Comparison of ENCODE assay signal across 33 cellular contexts in the genomic region with DNA sequence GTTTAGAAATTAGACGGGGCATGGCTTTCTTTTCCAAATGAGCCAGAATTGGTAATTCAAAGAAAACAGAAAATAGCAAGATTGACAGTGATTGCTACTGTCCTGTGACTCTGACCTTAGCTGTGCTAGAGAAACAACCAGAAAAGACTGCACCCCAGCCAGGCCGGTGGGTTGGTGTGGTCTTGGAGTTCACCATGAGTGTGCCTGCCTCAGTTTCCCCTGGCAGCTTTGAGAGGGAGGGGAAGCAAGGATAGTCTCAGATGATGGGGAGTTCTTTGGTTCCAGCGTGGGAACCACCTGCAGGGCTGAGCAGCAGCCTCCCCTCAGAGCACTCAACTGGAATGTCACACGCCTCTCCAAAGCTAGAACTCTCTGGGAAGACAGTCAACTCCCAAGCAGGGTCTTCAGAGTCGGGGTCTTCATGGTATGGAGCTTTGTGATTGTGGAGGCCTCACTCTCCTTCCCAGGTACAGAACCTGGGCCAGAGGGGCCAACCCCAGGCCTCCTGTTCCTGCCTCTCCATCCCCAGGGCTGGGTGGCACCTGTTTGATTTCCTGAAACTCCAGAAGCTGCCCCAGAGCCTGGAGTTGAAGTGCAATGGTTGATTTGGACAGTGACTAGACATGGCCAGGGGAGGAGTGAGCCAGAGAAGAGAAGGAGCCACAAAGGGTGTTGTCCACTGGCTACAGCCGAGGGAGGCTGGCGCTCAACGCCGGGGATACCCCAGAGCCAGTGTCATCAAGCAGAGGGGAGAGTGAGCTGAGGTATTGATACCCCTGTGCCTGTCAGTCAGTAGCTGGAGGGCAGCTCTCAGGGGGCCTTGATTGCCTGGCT.
"Had no signal": no experiment of that assay in that cellular context is flagged by ENCODE, and none has a peak within 500 bp of the region (broad histone marks: within the 10 kb centered on the region; RNA-seq: fewer than 3 reads in every experiment).

No MANE protein-coding gene starts in this region.

- H3K36me3 ChIP-seq: adrenal gland, breast epithelium, WERI-Rb-1 had no signal

- H3K27ac ChIP-seq: adrenal gland, body of pancreas, breast epithelium, WERI-Rb-1 had no signal

- H3K4me1 ChIP-seq: adrenal gland, breast epithelium had no signal

- H3K27me3 ChIP-seq: body of pancreas, MG63 had no signal

- H3K4me3 ChIP-seq: adrenal gland, body of pancreas, breast epithelium, MG63 had no signal

- H3K9me3 ChIP-seq: adrenal gland, body of pancreas, MG63 had no signal

- ATAC-seq: activated CD8-positive, alpha-beta memory T cell treated with anti-CD3 and anti-CD28 coated beads, Interleukin-2, amount 10 ng/mL, durations not matched to agents 7 days and 5 days; activated naive CD4-positive, alpha-beta T cell treated with anti-CD3 and anti-CD28 coated beads, Interleukin-2, amount 50 U/mL, for 72 hours; body of pancreas; Panc1 had no signal

- DNase-seq: activated CD4-positive, alpha-beta memory T cell treated with anti-CD3 and anti-CD28 coated beads, Interleukin-2, amount 10 ng/mL, durations not matched to agents 7 days and 5 days; activated CD4-positive, alpha-beta T cell treated with anti-CD3 and anti-CD28 coated beads for 1 hour; activated CD4-positive, alpha-beta T cell treated with anti-CD3 and anti-CD28 coated beads for 48 hours; activated CD4-positive, CD25-positive, alpha-beta regulatory T cell; activated CD8-positive, alpha-beta memory T cell treated with anti-CD3 and anti-CD28 coated beads for 24 hours; activated CD8-positive, alpha-beta memory T cell treated with anti-CD3 and anti-CD28 coated beads, Interleukin-2, amount 10 ng/mL, durations not matched to agents 7 days and 5 days; activated CD8-positive, alpha-beta memory T cell treated with anti-CD3 and anti-CD28 coated beads, Interleukin-2, amount 50 U/mL, for 48 hours; activated gamma-delta T cell; activated naive CD4-positive, alpha-beta T cell treated with anti-CD3 and anti-CD28 coated beads for 36 hours; activated T-cell treated with anti-CD3 and anti-CD28 coated beads, Interleukin-2, amount 50 U/mL, for 48 hours; body of pancreas; caudate nucleus; Kasumi-1; KBM-7; MG63; NCI-H1048; NCI-H1105 treated with DMSO at 0.1 percent for 48 hours; NCI-H1436; NCI-H1694; NCI-H1930; NCI-H2081 treated with DMSO at 0.1 percent for 48 hours; NCI-H345; NCI-H524 treated with DMSO at 0.1 percent for 48 hours; SHP77 treated with DMSO at 0.1 percent for 48 hours; SW 1271; T-helper 1 cell; T-helper 2 cell; T-helper 9 cell; WERI-Rb-1 had no signal
